ENCODE assay signal across 8 cellular contexts in genomic region chr20:36460648-36461599, GRCh38.
DNase-seq lines count a peak whose midpoint lies in the region; ATAC-seq and TF ChIP-seq lines count a peak whose summit lies in the region.

No MANE protein-coding gene starts in this region.

- CTCF ChIA-PET in RWPE1 (lab: Yijun Ruan, JAX): no interaction called here

- DNase-seq in EL (peak; percentile 92), GOT3 (lab: John Stamatoyannopoulos, UW) (peak; percentile 72), LHCN-M2 (ENCODE audit: low read depth) (peak; percentile 86), RWPE1 (ENCODE audit: low spot score) (peak; percentile 99), fibroblast of the aortic adventitia (ENCODE audit: low read depth) (peak; percentile 85), nephron progenitor cell (peak; percentile 93)
- peak; percentile 83 for DNase-seq in activated effector memory CD4-positive, alpha-beta T cell treated with Interleukin-2 at 50 U/mL for 16 hours
- DNase-seq in stimulated activated naive CD8-positive, alpha-beta T cell treated with anti-CD3 and anti-CD28 coated beads, Interleukin-15, Interleukin-2, amounts not matched to agents 100 U/mL and 50 U/mL, for 24 hours: peak; percentile 90

- peak overlapping the region; percentile 42 for H3K27ac Mint-ChIP-seq in nephron progenitor cell

- TF ChIP-seq CTCF in RWPE1 (conservative IDR thresholded peaks at IDR 0.05; ENCODE audit: low read depth) (no peak), fibroblast of the aortic adventitia (IDR thresholded peaks at IDR 0.05; ENCODE audit: insufficient read depth, low read length) (no peak), nephron progenitor cell (IDR thresholded peaks at IDR 0.05) (no peak)

- H3K4me3 ChIP-seq in fibroblast of the aortic adventitia (ENCODE audit: low read depth, low read length): peak overlapping the region; percentile 59

- H3K27me3 Mint-ChIP-seq in nephron progenitor cell (ENCODE audit: low read depth, poor library complexity): peaks cover 6% of the 10 kb centered on the region

- no peaks in the 10 kb centered on the region for H3K9me3 Mint-ChIP-seq in nephron progenitor cell

- H3K27ac ChIP-seq in RWPE1: peak overlapping the region; percentile 91

- H3K4me1 Mint-ChIP-seq in nephron progenitor cell: peaks cover 47% of the 10 kb centered on the region

- H3K4me3 Mint-ChIP-seq in nephron progenitor cell: peak overlapping the region; percentile 60

- peak; percentile 78 for ATAC-seq in stimulated activated naive CD8-positive, alpha-beta T cell treated with anti-CD3 and anti-CD28 coated beads, Interleukin-15, Interleukin-2, amounts not matched to agents 100 U/mL and 50 U/mL, for 24 hours

- H3K36me3 Mint-ChIP-seq in nephron progenitor cell (ENCODE audit: low read depth): peaks cover 4% of the 10 kb centered on the region

- POLR2A ChIA-PET in RWPE1 (lab: Yijun Ruan, JAX; ENCODE audit: low non-redundant PET): no interaction called here

Comparison
In these comparisons a context has a peak if more than half of its experiments do, and no peak if none do; other contexts are left out.
1. Peak in every context shown above with its lines: DNase-seq, ATAC-seq, H3K4me3 ChIP-seq and H3K27ac ChIP-seq.